ENCODE assay signal across 23 cellular contexts in the genomic region with DNA sequence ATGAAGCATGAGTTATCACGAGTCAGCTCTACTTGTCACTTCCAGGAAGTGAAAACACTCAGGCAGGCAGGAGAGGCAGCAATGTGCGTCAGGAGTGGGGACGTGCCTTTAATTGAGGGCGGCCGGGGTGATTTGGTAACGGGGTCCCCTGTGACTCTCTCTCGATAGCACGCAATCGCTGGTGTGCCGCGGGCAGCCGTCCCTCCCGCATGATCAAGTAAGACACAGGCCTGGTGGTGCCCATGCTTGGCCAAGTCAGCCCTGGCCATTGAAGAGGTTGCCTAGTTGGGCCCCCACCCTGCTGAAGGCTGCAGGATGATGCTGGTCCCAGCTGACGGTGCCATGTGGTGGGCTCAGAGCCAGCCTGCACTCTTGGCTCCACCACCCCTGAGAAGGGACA. TPM values are rescaled to one million over a fixed set of nuclear protein-coding genes. Genes with fewer than 3 reads are reported as not detected.
"Had no signal": no experiment of that assay in that cellular context is flagged by ENCODE, and none has a peak within 500 bp of the region (broad histone marks: within the 10 kb centered on the region; RNA-seq: fewer than 3 reads in every experiment).

No MANE protein-coding gene starts in this region.

- H3K4me3 ChIP-seq: esophagus muscularis mucosa, right atrium auricular region, sigmoid colon, skin epidermis, stomach, thoracic aorta, transverse colon had no signal

- DNase-seq: effector memory CD4-positive, alpha-beta T cell; foreskin keratinocyte; head of caudate nucleus; hippocampal formation; kidney glomerular epithelial cell; mammary epithelial cell; naive thymus-derived CD4-positive, alpha-beta T cell; nephron progenitor cell; sigmoid colon; stimulated activated CD4-positive, alpha-beta T cell treated with anti-CD3 and anti-CD28 coated beads, Interleukin-2, amount 100 ng/mL, for 24 hours; stimulated activated CD4-positive, alpha-beta T cell treated with anti-CD3 and anti-CD28 coated beads, Interleukin-4, amount 100 ng/mL, for 4 hours; stimulated activated naive B cell treated with anti-CD40 and anti-IgM and Interleukin-4, amounts not matched to agents 10 μg/mL and 1 μg/mL and 100 μg/mL, for 72 hours; stomach; transverse colon had no signal

RNA-seq across cellular contexts. Expression of a gene that starts 29.7 kb away (rescaled TPM):
- total RNA-seq: esophagus muscularis mucosa; foreskin keratinocyte; left lobe of liver; lower leg skin; mammary epithelial cell; mononuclear cell; naive thymus-derived CD4-positive, alpha-beta T cell; osteoblast; right atrium auricular region; sigmoid colon; stomach; thoracic aorta; transverse colon; urinary bladder had no signal
- polyA plus RNA-seq: foreskin keratinocyte; mammary epithelial cell; naive thymus-derived CD4-positive, alpha-beta T cell; stomach; urinary bladder had no signal
